Comparison of ENCODE assay signal across 31 cellular contexts in genomic region chr14:99169776-99170356, GRCh38.
A peak's percentile ranks its signal among the peaks of the same experiment; 100 is the strongest.
DNase-seq lines count a peak whose midpoint lies in the region; ATAC-seq and TF ChIP-seq lines count a peak whose summit lies in the region.
"Had no signal": no experiment of that assay in that cellular context is flagged by ENCODE, and none has a peak within 500 bp of the region (broad histone marks: within the 10 kb centered on the region; RNA-seq: fewer than 3 reads in every experiment).

No MANE protein-coding gene starts in this region.

- no peaks in the 10 kb centered on the region for H3K36me3 ChIP-seq in stomach
- H3K36me3 ChIP-seq: BE2C, cardiac muscle cell, colonic mucosa, left lung had no signal

- POLR2A ChIA-PET in activated CD4-positive, alpha-beta memory T cell treated with anti-CD3 and anti-CD28 coated beads for 36 hours (lab: Charles Lee) = interaction anchor here (1.2 kb wide), 1 partner anchor 9 kb away, joined by 5 read pairs; no protein-coding TSS in a partner anchor

- peaks cover 18% of the 10 kb centered on the region for H3K36me3 Mint-ChIP-seq in activated naive CD4-positive, alpha-beta T cell treated with anti-CD3 and anti-CD28 coated beads, Interleukin-2, amount 50 U/mL, for 24 hours
- H3K36me3 Mint-ChIP-seq in activated CD4-positive, alpha-beta memory T cell treated with anti-CD3 and anti-CD28 coated beads for 36 hours = peaks cover 45% of the 10 kb centered on the region
- H3K36me3 Mint-ChIP-seq in Calu3 (ENCODE audit: insufficient read depth, unreplicated experiment) (no peaks in the 10 kb centered on the region), mesothelial cell of epicardium (peaks cover 6% of the 10 kb centered on the region)
- H3K36me3 Mint-ChIP-seq: memory B cell had no signal

- intact Hi-C loops in activated CD4-positive, alpha-beta memory T cell treated with anti-CD3 and anti-CD28 coated beads for 36 hours (cut with micrococcal nuclease) = no loop called here
- intact Hi-C loops in stomach (cut with DNase I; ENCODE audit: low total_unique reads) = no loop called here
- intact Hi-C loops in Calu3 (cut with micrococcal nuclease; ENCODE audit: unreplicated experiment) = no loop called here

- no peaks in the 10 kb centered on the region for H3K4me1 ChIP-seq in stomach
- H3K4me1 ChIP-seq: BE2C, colonic mucosa, left lung had no signal

- TF ChIP-seq CTCF in stomach (IDR thresholded peaks at IDR 0.05) (no peak), Calu3 (IDR thresholded peaks at IDR 0.05; ENCODE audit: unreplicated experiment) (no peak), mesothelial cell of epicardium (IDR thresholded peaks at IDR 0.05; ENCODE audit: unreplicated experiment) (no peak)

- ATAC-seq in GM19467 (IDR thresholded peaks at IDR 0.05; ENCODE audit: unreplicated experiment) = no peak
- ATAC-seq: GM12878, left lung, PC-3, SK-N-SH treated with all-trans-retinoic acid at 6 μM for 48 hours had no signal

- H3K9me3 ChIP-seq in stomach = no peaks in the 10 kb centered on the region
- H3K9me3 ChIP-seq: BE2C, colonic mucosa, left lung had no signal

- peak overlapping the region; percentile 51 for H3K27ac Mint-ChIP-seq in activated naive CD4-positive, alpha-beta T cell treated with anti-CD3 and anti-CD28 coated beads, Interleukin-2, amount 50 U/mL, for 24 hours
- H3K27ac Mint-ChIP-seq in activated CD4-positive, alpha-beta memory T cell treated with anti-CD3 and anti-CD28 coated beads for 36 hours = no peak overlapping the region
- H3K27ac Mint-ChIP-seq in Calu3 (ENCODE audit: unreplicated experiment) (no peak overlapping the region), mesothelial cell of epicardium (no peak overlapping the region)
- H3K27ac Mint-ChIP-seq: memory B cell; T-helper 1 cell treated with Interleukin-12 subunit alpha and Interleukin-12 subunit beta and Interleukin-4 antibody, amounts not matched to agents 30 μg/mL and 1 μg/mL, for 36 hours had no signal

- peaks cover 47% of the 10 kb centered on the region for H3K4me1 Mint-ChIP-seq in activated naive CD4-positive, alpha-beta T cell treated with anti-CD3 and anti-CD28 coated beads, Interleukin-2, amount 50 U/mL, for 24 hours
- H3K4me1 Mint-ChIP-seq in activated CD4-positive, alpha-beta memory T cell treated with anti-CD3 and anti-CD28 coated beads for 36 hours (ENCODE audit: low read depth) = no peaks in the 10 kb centered on the region
- no peaks in the 10 kb centered on the region for H3K4me1 Mint-ChIP-seq in Calu3 (ENCODE audit: low read depth, unreplicated experiment)
- H3K4me1 Mint-ChIP-seq in mesothelial cell of epicardium = no peaks in the 10 kb centered on the region
- H3K4me1 Mint-ChIP-seq: memory B cell had no signal

- no peak for TF ChIP-seq EP300 in stomach (IDR thresholded peaks at IDR 0.05)

- H3K4me3 ChIP-seq in stomach = no peak overlapping the region
- H3K4me3 ChIP-seq: cardiac muscle cell, colonic mucosa, GM12878, left lung had no signal

- CTCF ChIA-PET in activated CD4-positive, alpha-beta memory T cell treated with anti-CD3 and anti-CD28 coated beads for 36 hours (lab: Charles Lee) = no interaction called here
- CTCF ChIA-PET in Calu3 (lab: Charles Lee) = no interaction called here

- H3K27me3 ChIP-seq in stomach = peaks cover 0 to 4% (median 0%) of the 10 kb centered on the region in 3 donors
- H3K27me3 ChIP-seq: BE2C, cardiac muscle cell, colonic mucosa, left lung had no signal

- no peaks in the 10 kb centered on the region for H3K27me3 Mint-ChIP-seq in activated naive CD4-positive, alpha-beta T cell treated with anti-CD3 and anti-CD28 coated beads, Interleukin-2, amount 50 U/mL, for 24 hours
- H3K27me3 Mint-ChIP-seq in activated CD4-positive, alpha-beta memory T cell treated with anti-CD3 and anti-CD28 coated beads for 36 hours = no peaks in the 10 kb centered on the region
- H3K27me3 Mint-ChIP-seq in Calu3 (ENCODE audit: unreplicated experiment) = peaks cover 23% of the 10 kb centered on the region
- no peaks in the 10 kb centered on the region for H3K27me3 Mint-ChIP-seq in mesothelial cell of epicardium (ENCODE audit: low read depth)
- H3K27me3 Mint-ChIP-seq: memory B cell had no signal

- BruUV-seq in Calu3 (replicated peaks; lab: Mats Ljungman, UMichigan) = no TSS peak

- no peaks in the 10 kb centered on the region for H3K9me3 Mint-ChIP-seq in activated naive CD4-positive, alpha-beta T cell treated with anti-CD3 and anti-CD28 coated beads, Interleukin-2, amount 50 U/mL, for 24 hours
- peaks cover 5% of the 10 kb centered on the region for H3K9me3 Mint-ChIP-seq in activated CD4-positive, alpha-beta memory T cell treated with anti-CD3 and anti-CD28 coated beads for 36 hours
- no peaks in the 10 kb centered on the region for H3K9me3 Mint-ChIP-seq in Calu3 (ENCODE audit: low read depth, unreplicated experiment)
- no peaks in the 10 kb centered on the region for H3K9me3 Mint-ChIP-seq in mesothelial cell of epicardium
- H3K9me3 Mint-ChIP-seq: memory B cell had no signal

- no peak for TF ChIP-seq POLR2A in stomach (IDR thresholded peaks at IDR 0.05)

- WGBS in stomach, 5 donors = 71 to 86% (median 78%) methylated on average over 7 of the region's 7 CpGs

- no peak overlapping the region for H3K4me3 Mint-ChIP-seq in activated naive CD4-positive, alpha-beta T cell treated with anti-CD3 and anti-CD28 coated beads, Interleukin-2, amount 50 U/mL, for 24 hours
- H3K4me3 Mint-ChIP-seq in activated CD4-positive, alpha-beta memory T cell treated with anti-CD3 and anti-CD28 coated beads for 36 hours = no peak overlapping the region
- H3K4me3 Mint-ChIP-seq in Calu3 (ENCODE audit: low read depth, unreplicated experiment) (no peak overlapping the region), mesothelial cell of epicardium (no peak overlapping the region)
- H3K4me3 Mint-ChIP-seq: memory B cell; T-helper 1 cell treated with Interleukin-12 subunit alpha and Interleukin-12 subunit beta and Interleukin-4 antibody, amounts not matched to agents 30 μg/mL and 1 μg/mL, for 36 hours had no signal

- no peak overlapping the region for H3K27ac ChIP-seq in stomach
- H3K27ac ChIP-seq: cardiac muscle cell, colonic mucosa, left lung had no signal

- no peak for DNase-seq in activated naive CD4-positive, alpha-beta T cell treated with Interleukin-2 at 50 U/mL for 16 hours
- DNase-seq in activated CD4-positive, alpha-beta memory T cell treated with anti-CD3 and anti-CD28 coated beads for 36 hours = peak; percentile 7
- DNase-seq in iPS-NIHi7 (ENCODE audit: extremely low spot score) = peak; percentile 49
- DNase-seq in stomach = peak; percentile 5
- DNase-seq in Calu3 = no peak
- no peak for DNase-seq in mesothelial cell of epicardium (ENCODE audit: low spot score in 2 of 2, unreplicated experiment in 2 of 2)
- DNase-seq: activated CD4-positive, alpha-beta T cell treated with anti-CD3 and anti-CD28 coated beads for 1 hour; BE2C; colonic mucosa; DMS153; effector CD8-positive, alpha-beta T cell; HCEC 1CT; hippocampal formation; Kasumi-1; left lung; NCI-H1417 treated with DMSO at 0.1 percent for 48 hours; NCI-H2081; NCI-H226; NCI-H526 treated with DMSO at 0.1 percent for 48 hours; occipital lobe; PC-3; stimulated activated CD4-positive, alpha-beta T cell treated with anti-CD3 and anti-CD28 coated beads, Interleukin-15, amount 100 ng/mL, for 24 hours; stimulated activated CD4-positive, alpha-beta T cell treated with anti-CD3 and anti-CD28 coated beads, Interleukin-4, amount 100 ng/mL, for 4 hours; trophoblast cell had no signal

Comparison
In these comparisons a context has a peak if more than half of its experiments do, and no peak if none do; other contexts are left out.
1. DNase-seq: peak in activated CD4-positive, alpha-beta memory T cell treated with anti-CD3 and anti-CD28 coated beads for 36 hours (single experiment), iPS-NIHi7 (single experiment) and stomach (single experiment); none in activated naive CD4-positive, alpha-beta T cell treated with Interleukin-2 at 50 U/mL for 16 hours (single experiment), Calu3 (single experiment) and mesothelial cell of epicardium (0 of 2).